Comparison of ENCODE assay signal across 8 cellular contexts in genomic region chr1:43970502-43970901, GRCh38. TPM values are rescaled to one million over a fixed set of nuclear protein-coding genes. Genes with fewer than 3 reads are reported as not detected.
A peak's percentile ranks its signal among the peaks of the same experiment; 100 is the strongest.
DNase-seq lines count a peak whose midpoint lies in the region; TF ChIP-seq lines count a peak whose summit lies in the region.

No MANE protein-coding gene starts in this region.

- no peaks in the 10 kb centered on the region for H3K27me3 ChIP-seq in Loucy (ENCODE audit: insufficient read depth, low read length, poor library complexity, severe bottlenecking)
- no peaks in the 10 kb centered on the region for H3K27me3 ChIP-seq in duodenal mucosa (ENCODE audit: control insufficient read depth in 1 of 2, insufficient read depth in 2 of 2, low read length in 2 of 2)
- H3K27me3 ChIP-seq in neural cell (ENCODE audit: insufficient read depth, low read depth, low read length), result no peaks in the 10 kb centered on the region

- DNase-seq in NCI-H2107 treated with DMSO at 0.1 percent for 48 hours (lab: John Stamatoyannopoulos, UW; ENCODE audit: unreplicated experiment) (no peak), islet precursor cell (no peak), iPS-NIHi7 (ENCODE audit: extremely low spot score) (no peak), NCI-H2171 (lab: John Stamatoyannopoulos, UW) (no peak)

- H4K20me1 ChIP-seq in Loucy (ENCODE audit: insufficient read depth, low read length, poor library complexity, severe bottlenecking) (peaks cover 5% of the 10 kb centered on the region), neural cell (ENCODE audit: insufficient read depth) (peaks cover 2% of the 10 kb centered on the region)

- H3K4me3 ChIP-seq in Loucy (ENCODE audit: low read length, poor library complexity, severe bottlenecking) (peak overlapping the region; percentile 97), duodenal mucosa (ENCODE audit: low read depth in 1 of 2, low read length in 2 of 2) (peak overlapping the region; percentile 96 to 99), neural cell (ENCODE audit: low read length) (peak overlapping the region; percentile 85)

- H2AFZ ChIP-seq in Loucy (ENCODE audit: low read length), result no peak overlapping the region
- no peak overlapping the region for H2AFZ ChIP-seq in neural cell (ENCODE audit: low read depth, low read length)

- H3K79me2 ChIP-seq in Loucy (ENCODE audit: insufficient read depth, low read length), result peaks cover 19% of the 10 kb centered on the region
- peaks cover 6% of the 10 kb centered on the region for H3K79me2 ChIP-seq in neural cell (replicated peaks; ENCODE audit: insufficient read depth, low read length)

- no peaks in the 10 kb centered on the region; the same call in 1 of the 2 replicates for H3F3A ChIP-seq in Loucy (ENCODE audit: low read depth)
- H3F3A ChIP-seq in neural cell (ENCODE audit: insufficient read depth, low read length, poor library complexity, severe bottlenecking), result no peaks in the 10 kb centered on the region

- H3K9ac ChIP-seq in Loucy (ENCODE audit: low read depth, low read length, poor library complexity, severe bottlenecking) (peak overlapping the region; percentile 74), duodenal mucosa (ENCODE audit: low read depth in 1 of 2, low read length in 2 of 2) (peak overlapping the region; percentile 51 to 79), neural cell (ENCODE audit: low read length) (peak overlapping the region; percentile 60)

- H3K4me1 ChIP-seq in Loucy (ENCODE audit: insufficient read depth, low read length, poor library complexity, severe bottlenecking) (peaks cover 16% of the 10 kb centered on the region), duodenal mucosa (ENCODE audit: control insufficient read depth in 1 of 2, insufficient read depth in 2 of 2, low read length in 2 of 2) (peaks cover 18 to 29% of the 10 kb centered on the region in 2 donors)

- H3K36me3 ChIP-seq in Loucy (ENCODE audit: insufficient read depth, low read length) (no peaks in the 10 kb centered on the region), duodenal mucosa (ENCODE audit: control insufficient read depth in 1 of 2, insufficient read depth in 2 of 2, low read length in 2 of 2) (peaks cover 4 to 21% of the 10 kb centered on the region in 2 donors), neural cell (ENCODE audit: insufficient read depth, low read length) (no peaks in the 10 kb centered on the region)

- H3K9me2 ChIP-seq in Loucy (replicated peaks; ENCODE audit: low read depth, low read length), result no peaks in the 10 kb centered on the region
- no peaks in the 10 kb centered on the region for H3K9me2 ChIP-seq in neural cell (ENCODE audit: insufficient read depth, low read length)

- TF ChIP-seq CTCF in C4-2B (conservative IDR thresholded peaks at IDR 0.05) (no peak), Loucy (conservative IDR thresholded peaks at IDR 0.05; ENCODE audit: low read length) (no peak), neural cell (IDR thresholded peaks at IDR 0.05; ENCODE audit: poor library complexity, severe bottlenecking) (no peak)

- peak overlapping the region; percentile 97 for H3K4me2 ChIP-seq in Loucy (ENCODE audit: low read depth, low read length, poor library complexity, severe bottlenecking)
- peak overlapping the region; percentile 28 for H3K4me2 ChIP-seq in neural cell (ENCODE audit: low read length)

- H3K9me3 ChIP-seq in Loucy (ENCODE audit: insufficient read depth, low read depth, low read length) (no peaks in the 10 kb centered on the region), duodenal mucosa (ENCODE audit: control insufficient read depth in 1 of 2, low read length in 2 of 2) (no peaks in the 10 kb centered on the region), neural cell (ENCODE audit: low read length) (no peaks in the 10 kb centered on the region)

- peak overlapping the region; percentile 68 for H3K27ac ChIP-seq in C4-2B
- H3K27ac ChIP-seq in duodenal mucosa (ENCODE audit: low read depth, low read length), result no peak overlapping the region
- no peak overlapping the region for H3K27ac ChIP-seq in neural cell (ENCODE audit: low read length)

- TF ChIP-seq EP300 in neural cell (conservative IDR thresholded peaks at IDR 0.05; ENCODE audit: poor library complexity, severe bottlenecking), result no peak

- TF ChIP-seq RAD21 in neural cell (conservative IDR thresholded peaks at IDR 0.05), result no peak

TF ChIP-seq in neural cell, 6 proteins besides CTCF, POLR2A, EP300 and RAD21:
- TF ChIP-seq POLR2AphosphoS5 (IDR thresholded peaks at IDR 0.05), result no peak
- no peak for TF ChIP-seq MXI1 (conservative IDR thresholded peaks at IDR 0.05; ENCODE audit: poor library complexity, severe bottlenecking)
- TF ChIP-seq TAF1 (IDR thresholded peaks at IDR 0.05; ENCODE audit: low read depth), result no peak
- TF ChIP-seq REST (IDR thresholded peaks at IDR 0.05; ENCODE audit: borderline replicate concordance), result no peak
- no peak for TF ChIP-seq SMC3 (conservative IDR thresholded peaks at IDR 0.05; ENCODE audit: poor library complexity)
- TF ChIP-seq EZH2 (IDR thresholded peaks at IDR 0.05; ENCODE audit: borderline replicate concordance, insufficient read depth, low read length, poor library complexity, severe bottlenecking), result no peak

RNA-seq across cellular contexts. Expression of gene DPH2, which starts 0.7 kb away (rescaled TPM):
- 26.0 and 29.2 TPM in 2 replicates for polyA plus RNA-seq in neural cell
- 13.1 and 16.3 TPM in 2 replicates for polyA minus RNA-seq in neural cell

RNA-seq across cellular contexts. Expression of gene ATP6V0B, which starts 4.3 kb away (rescaled TPM):
- 580 and 705 TPM in 2 replicates for polyA plus RNA-seq in neural cell
- 239 and 250 TPM in 2 replicates for polyA minus RNA-seq in neural cell

RNA-seq across cellular contexts. Expression of gene B4GALT2, which starts 8.5 kb away (rescaled TPM):
- 129 and 147 TPM in 2 replicates for polyA plus RNA-seq in neural cell
- polyA minus RNA-seq in neural cell, result 117 and 141 TPM in 2 replicates

RNA-seq across cellular contexts. Expression of gene CCDC24, which starts 20.9 kb away (rescaled TPM):
- polyA plus RNA-seq in neural cell, result 16.3 and 16.5 TPM in 2 replicates
- polyA minus RNA-seq in neural cell, result 3.2 and 4.2 TPM in 2 replicates

RNA-seq across cellular contexts. Expression of gene IPO13, which starts 23.8 kb away (rescaled TPM):
- polyA plus RNA-seq in neural cell, result 29.8 and 38.4 TPM in 2 replicates
- 36.6 and 39.0 TPM in 2 replicates for polyA minus RNA-seq in neural cell
